In the genomic region with DNA sequence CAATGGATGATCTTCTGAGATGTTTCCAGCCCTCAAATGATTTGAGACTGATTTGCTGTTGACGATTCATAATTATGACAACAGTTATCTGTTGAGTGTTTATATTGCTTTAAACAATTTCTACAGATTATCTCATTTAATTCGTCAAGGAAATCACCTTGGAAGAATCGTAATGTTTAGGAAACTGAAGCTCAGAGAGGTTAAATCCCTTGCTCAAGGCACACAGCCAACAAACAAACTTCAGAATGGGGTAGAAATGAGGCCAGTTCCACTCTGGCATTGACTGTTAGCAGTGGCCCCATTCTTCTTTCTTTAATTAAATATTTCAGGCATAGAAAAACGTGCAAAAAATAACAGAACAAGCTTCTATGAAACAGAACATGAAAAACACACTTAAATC, we compare ENCODE assay signal across 8 cellular contexts. TPM values are rescaled to one million over a fixed set of nuclear protein-coding genes. Genes with fewer than 3 reads are reported as not detected.
"Had no signal": no experiment of that assay in that cellular context is flagged by ENCODE, and none has a peak within 500 bp of the region (broad histone marks: within the 10 kb centered on the region; RNA-seq: fewer than 3 reads in every experiment).

No MANE protein-coding gene starts in this region.

- H3K4me3 ChIP-seq: GM12878 had no signal

- DNase-seq: GDM1, GF-D8 had no signal

- FAIRE-seq: G401.6, GM12878, GM12891, GM12892, GM18507, GM19239 had no signal

- ATAC-seq: GM12878 had no signal

RNA-seq across cellular contexts. Expression of a gene that starts 4.0 kb away (rescaled TPM):
- total RNA-seq: GM12878 had no signal
